In the genomic region with DNA sequence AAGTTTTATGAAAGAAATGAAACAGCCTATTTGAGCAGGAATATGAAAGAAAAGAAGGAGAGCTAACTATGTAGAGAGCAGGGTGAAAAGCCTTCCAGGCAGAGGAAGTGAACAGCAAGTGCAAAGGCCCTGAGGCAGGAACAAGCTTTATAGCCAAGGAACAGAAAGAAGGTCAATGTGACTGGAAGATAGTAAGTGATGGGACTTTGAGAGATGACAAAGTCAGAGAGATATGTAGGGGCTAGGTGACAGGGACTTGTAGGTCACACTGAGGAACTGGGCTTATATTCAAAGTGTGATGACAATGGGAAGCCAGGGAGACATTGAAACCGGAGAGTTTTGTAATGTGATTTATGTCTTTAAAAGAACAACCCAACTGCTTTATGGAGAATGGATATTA, we compare ENCODE assay signal across 26 cellular contexts. TPM values are rescaled to one million over a fixed set of nuclear protein-coding genes. Genes with fewer than 3 reads are reported as not detected.
DNase-seq lines count a peak whose midpoint lies in the region; ATAC-seq and TF ChIP-seq lines count a peak whose summit lies in the region.
"Had no signal": no experiment of that assay in that cellular context is flagged by ENCODE, and none has a peak within 500 bp of the region (broad histone marks: within the 10 kb centered on the region; RNA-seq: fewer than 3 reads in every experiment).

No MANE protein-coding gene starts in this region.

- H3K79me2 ChIP-seq in osteoblast (ENCODE audit: insufficient read depth, low read length) = peaks cover 97% of the 10 kb centered on the region

- no peaks in the 10 kb centered on the region for H3K9me3 Mint-ChIP-seq in chondrocyte (ENCODE audit: low read depth)
- H3K9me3 Mint-ChIP-seq: CD4-positive, alpha-beta memory T cell had no signal

- no peak overlapping the region for H2AFZ ChIP-seq in osteoblast (ENCODE audit: low read length)

- no peak for DNase-seq in chondrocyte (ENCODE audit: low spot score)
- DNase-seq in osteoblast (ENCODE audit: insufficient read length, low spot score, missing footprints) = no peak
- DNase-seq in tibial artery = no peak
- DNase-seq in SK-N-DZ (ENCODE audit: low spot score) = no peak
- no peak for DNase-seq in SW480 (ENCODE audit: low spot score)
- DNase-seq: C1 segment of cervical spinal cord; Caco-2; CD4-positive, alpha-beta memory T cell; DMS 273 treated with DMSO at 0.1 percent for 48 hours; DMS79; GF-D8; KG1; MM.1S; NCI-H1417; NCI-H1694; NCI-H2029 treated with DMSO at 0.1 percent for 48 hours; NCI-H446 treated with DMSO at 0.1 percent for 48 hours; NCI-H526; SHP77; SW 1271 had no signal

- H3K36me3 Mint-ChIP-seq in chondrocyte (ENCODE audit: low read depth) = peaks cover 2% of the 10 kb centered on the region
- H3K36me3 Mint-ChIP-seq: CD4-positive, alpha-beta memory T cell had no signal

- no peak overlapping the region for H3K4me3 Mint-ChIP-seq in chondrocyte (ENCODE audit: unreplicated experiment)
- H3K4me3 Mint-ChIP-seq: CD4-positive, alpha-beta memory T cell had no signal

- no peak for ATAC-seq in GM18505 (IDR thresholded peaks at IDR 0.05; ENCODE audit: unreplicated experiment)
- ATAC-seq: A549, Panc1 had no signal

- CTCF ChIA-PET in HEK293 (lab: Yijun Ruan, JAX) = no interaction called here

- H3K27ac Mint-ChIP-seq in chondrocyte (ENCODE audit: unreplicated experiment) = peak overlapping the region; percentile 73
- H3K27ac Mint-ChIP-seq: CD4-positive, alpha-beta memory T cell had no signal

- H3K27me3 ChIP-seq in osteoblast (ENCODE audit: insufficient read depth, low read length) (no peaks in the 10 kb centered on the region), tibial artery (no peaks in the 10 kb centered on the region)

- intact Hi-C loops in tibial artery (cut with DNase I; ENCODE audit: low total_unique reads) = no loop called here

- POLR2A ChIA-PET in HEK293 (lab: Yijun Ruan, JAX) = no interaction called here

- H3K4me2 ChIP-seq in osteoblast (ENCODE audit: insufficient read depth, low read length) = no peak overlapping the region
- H3K4me2 ChIP-seq: A549 had no signal

- H3K4me1 ChIP-seq in HEK293 (ENCODE audit: control insufficient read depth, insufficient read depth, low read length) (no peaks in the 10 kb centered on the region), osteoblast (ENCODE audit: insufficient read depth, low read length) (peaks cover 73% of the 10 kb centered on the region), tibial artery (peaks cover 0 to 97% (median 23%) of the 10 kb centered on the region in 4 donors)
- H3K4me1 ChIP-seq: A549, Caco-2 had no signal

- H3K36me3 ChIP-seq in HEK293 (ENCODE audit: control insufficient read depth in 2 of 2, insufficient read depth in 1 of 2, low read length in 2 of 2) (no peaks in the 10 kb centered on the region), osteoblast (ENCODE audit: insufficient read depth, low read length) (no peaks in the 10 kb centered on the region), tibial artery (no peaks in the 10 kb centered on the region)

- H3K27me3 Mint-ChIP-seq in chondrocyte (ENCODE audit: low read depth) = no peaks in the 10 kb centered on the region

- H3K9me3 ChIP-seq in HEK293 (ENCODE audit: control insufficient read depth, insufficient read depth, low read depth, low read length) (no peaks in the 10 kb centered on the region), osteoblast (ENCODE audit: low read depth, low read length) (no peaks in the 10 kb centered on the region), tibial artery (no peaks in the 10 kb centered on the region)
- H3K9me3 ChIP-seq: A549, Caco-2 had no signal

- no peaks in the 10 kb centered on the region for H4K20me1 ChIP-seq in osteoblast (ENCODE audit: insufficient read depth, low read length)

- peaks cover 91% of the 10 kb centered on the region for H3K4me1 Mint-ChIP-seq in chondrocyte (ENCODE audit: low read depth)
- H3K4me1 Mint-ChIP-seq: CD4-positive, alpha-beta memory T cell had no signal

- no peak for TF ChIP-seq CTCF in HEK293 (tag by site-specific recombination; IDR thresholded peaks at IDR 0.05)
- no peak for TF ChIP-seq CTCF in chondrocyte (IDR thresholded peaks at IDR 0.05)
- no peak for TF ChIP-seq CTCF in osteoblast (IDR thresholded peaks at IDR 0.05; ENCODE audit: extremely low read depth, low read depth, low read length)
- TF ChIP-seq CTCF in tibial artery (IDR thresholded peaks at IDR 0.05) = no peak

- H3K4me3 ChIP-seq in HEK293 (ENCODE audit: low read depth, low read length) = no peak overlapping the region
- no peak overlapping the region for H3K4me3 ChIP-seq in osteoblast (ENCODE audit: insufficient read depth, low read length)
- H3K4me3 ChIP-seq in tibial artery = no peak overlapping the region
- H3K4me3 ChIP-seq: A549 had no signal

- no peak for TF ChIP-seq POLR2A in GM18505 (IDR thresholded peaks at IDR 0.05; ENCODE audit: borderline replicate concordance, extremely low read depth, insufficient read depth, insufficient read length)

- H3K27ac ChIP-seq in HEK293 (ENCODE audit: extremely low read depth, low read depth, low read length) (no peak overlapping the region), osteoblast (ENCODE audit: low read depth, low read length) (peak overlapping the region; percentile 93), tibial artery (peak overlapping the region; percentile 10 to 75)
- H3K27ac ChIP-seq: A549, RWPE1 had no signal

TF ChIP-seq in HEK293, 187 proteins besides CTCF, POLR2A, EP300 and RAD21:
- TF ChIP-seq ZNF521 (tag by site-specific recombination; IDR thresholded peaks at IDR 0.05) (no peak), ZNF341 (tag by site-specific recombination; IDR thresholded peaks at IDR 0.05; ENCODE audit: low read depth) (no peak), ZNF623 (tag by site-specific recombination; IDR thresholded peaks at IDR 0.05) (peak; percentile 86), ZNF488 (tag by site-specific recombination; IDR thresholded peaks at IDR 0.05) (no peak)
- TF ChIP-seq, protein P1, sequence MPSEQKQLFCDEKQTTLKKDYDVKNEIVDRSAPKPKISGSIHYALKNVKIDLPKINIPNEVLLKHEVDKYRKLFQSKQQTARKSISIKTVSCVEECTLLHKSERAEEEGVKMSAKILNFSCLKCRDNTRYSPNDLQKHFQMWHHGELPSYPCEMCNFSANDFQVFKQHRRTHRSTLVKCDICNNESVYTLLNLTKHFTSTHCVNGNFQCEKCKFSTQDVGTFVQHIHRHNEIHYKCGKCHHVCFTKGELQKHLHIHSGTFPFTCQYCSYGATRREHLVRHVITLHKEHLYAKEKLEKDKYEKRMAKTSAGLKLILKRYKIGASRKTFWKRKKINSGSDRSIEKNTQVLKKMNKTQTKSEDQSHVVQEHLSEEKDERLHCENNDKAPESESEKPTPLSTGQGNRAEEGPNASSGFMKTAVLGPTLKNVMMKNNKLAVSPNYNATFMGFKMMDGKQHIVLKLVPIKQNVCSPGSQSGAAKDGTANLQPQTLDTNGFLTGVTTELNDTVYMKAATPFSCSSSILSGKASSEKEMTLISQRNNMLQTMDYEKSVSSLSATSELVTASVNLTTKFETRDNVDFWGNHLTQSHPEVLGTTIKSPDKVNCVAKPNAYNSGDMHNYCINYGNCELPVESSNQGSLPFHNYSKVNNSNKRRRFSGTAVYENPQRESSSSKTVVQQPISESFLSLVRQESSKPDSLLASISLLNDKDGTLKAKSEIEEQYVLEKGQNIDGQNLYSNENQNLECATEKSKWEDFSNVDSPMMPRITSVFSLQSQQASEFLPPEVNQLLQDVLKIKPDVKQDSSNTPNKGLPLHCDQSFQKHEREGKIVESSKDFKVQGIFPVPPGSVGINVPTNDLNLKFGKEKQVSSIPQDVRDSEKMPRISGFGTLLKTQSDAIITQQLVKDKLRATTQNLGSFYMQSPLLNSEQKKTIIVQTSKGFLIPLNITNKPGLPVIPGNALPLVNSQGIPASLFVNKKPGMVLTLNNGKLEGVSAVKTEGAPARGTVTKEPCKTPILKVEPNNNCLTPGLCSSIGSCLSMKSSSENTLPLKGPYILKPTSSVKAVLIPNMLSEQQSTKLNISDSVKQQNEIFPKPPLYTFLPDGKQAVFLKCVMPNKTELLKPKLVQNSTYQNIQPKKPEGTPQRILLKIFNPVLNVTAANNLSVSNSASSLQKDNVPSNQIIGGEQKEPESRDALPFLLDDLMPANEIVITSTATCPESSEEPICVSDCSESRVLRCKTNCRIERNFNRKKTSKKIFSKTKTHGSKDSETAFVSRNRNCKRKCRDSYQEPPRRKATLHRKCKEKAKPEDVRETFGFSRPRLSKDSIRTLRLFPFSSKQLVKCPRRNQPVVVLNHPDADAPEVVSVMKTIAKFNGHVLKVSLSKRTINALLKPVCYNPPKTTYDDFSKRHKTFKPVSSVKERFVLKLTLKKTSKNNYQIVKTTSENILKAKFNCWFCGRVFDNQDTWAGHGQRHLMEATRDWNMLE (tag by site-specific recombination; conservative IDR thresholded peaks at IDR 0.05; ENCODE audit: low read depth) = no peak

RNA-seq across cellular contexts. Expression of gene PRRX1, which starts 18.9 kb away (rescaled TPM):
- 158 to 224 TPM (median 168 TPM) in 3 replicates for total RNA-seq in chondrocyte
- total RNA-seq in osteoblast = 307 and 427 TPM in 2 replicates
- polyA plus RNA-seq in SK-N-DZ (2014; cell fraction: cytosol; rRNA removed) = not detected in 2 replicates
- not detected in 2 replicates for polyA plus RNA-seq in SK-N-DZ (2014; cell fraction: nucleus; rRNA removed)
- total RNA-seq: Caco-2; CD4-positive, alpha-beta memory T cell; OCI-LY7 had no signal
- polyA plus RNA-seq: CD4-positive, alpha-beta memory T cell had no signal
